15 cellular contexts compared by ENCODE assay signal in the genomic region with DNA sequence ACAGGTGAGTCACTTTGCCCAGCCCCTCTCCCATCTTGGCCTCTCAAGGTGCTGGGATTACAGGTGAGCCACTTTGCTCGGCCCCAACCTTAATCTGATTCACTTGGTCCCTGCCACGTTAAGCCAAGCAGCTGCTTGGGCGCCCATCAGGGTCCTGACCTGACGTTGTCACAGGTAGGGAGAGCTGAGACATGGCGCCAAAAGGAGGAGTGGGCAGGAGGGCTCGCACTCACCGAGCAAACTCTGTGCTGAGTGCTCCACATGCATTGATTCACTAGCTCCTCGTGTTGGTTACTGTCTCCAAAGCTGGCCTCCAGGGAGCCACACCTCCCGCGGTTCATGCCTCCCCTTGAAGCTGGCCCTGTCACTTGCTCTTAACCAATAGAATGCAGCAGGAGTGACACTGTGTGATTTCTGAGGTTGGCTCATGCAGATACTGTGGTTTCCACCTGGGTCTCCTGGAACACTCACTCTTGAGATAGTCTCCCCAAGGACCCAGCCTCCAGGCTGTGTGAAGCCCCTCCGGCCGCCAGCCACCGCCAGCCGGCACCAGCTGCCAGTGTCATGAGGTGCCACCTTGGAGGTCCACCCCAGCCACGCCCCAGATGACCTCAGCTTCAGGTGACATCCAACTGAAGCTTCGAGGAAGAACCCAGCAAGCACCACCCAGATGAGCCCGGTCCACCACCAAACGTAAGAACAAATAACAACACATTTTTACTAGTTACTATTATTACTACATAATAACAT.
"Had no signal": no experiment of that assay in that cellular context is flagged by ENCODE, and none has a peak within 500 bp of the region (broad histone marks: within the 10 kb centered on the region; RNA-seq: fewer than 3 reads in every experiment).

No MANE protein-coding gene starts in this region.

- DNase-seq: activated CD4-positive, alpha-beta T cell treated with anti-CD3 and anti-CD28 coated beads, Interleukin-2, amount 50 U/mL, for 1 hour; activated CD8-positive, alpha-beta memory T cell treated with anti-CD3 and anti-CD28 coated beads, Interleukin-2, amount 50 U/mL, for 4 hours; activated gamma-delta T cell treated with Interleukin-2 at 50 U/mL for 16 hours; activated T-cell treated with anti-CD3 and anti-CD28 coated beads, Interleukin-2, amount 50 U/mL, for 48 hours; dermis blood vessel endothelial cell; effector memory CD8-positive, alpha-beta T cell; hypothalamus; mammary epithelial cell; nephron progenitor cell; occipital lobe; posterior cingulate gyrus; stimulated activated CD4-positive, alpha-beta T cell treated with anti-CD3 and anti-CD28 coated beads, Interleukin-2, amount 100 ng/mL, for 48 hours; T1000 had no signal

- ATAC-seq: activated CD4-positive, CD25-positive, alpha-beta regulatory T cell treated with anti-CD3 and anti-CD28 coated beads, Interleukin-2, amount 50 U/mL, for 24 hours; effector memory CD8-positive, alpha-beta T cell; left lobe of liver had no signal
